In genomic region chr16:72897707-72898106, GRCh38 we compare ENCODE assay signal across 17 cellular contexts.
A peak's percentile ranks its signal among the peaks of the same experiment; 100 is the strongest.
DNase-seq lines count a peak whose midpoint lies in the region; TF ChIP-seq lines count a peak whose summit lies in the region.
"Had no signal": no experiment of that assay in that cellular context is flagged by ENCODE, and none has a peak within 500 bp of the region (broad histone marks: within the 10 kb centered on the region; RNA-seq: fewer than 3 reads in every experiment).

No MANE protein-coding gene starts in this region.

- no peak for TF ChIP-seq EP300 in esophagus muscularis mucosa (IDR thresholded peaks at IDR 0.05)

- H4K20me1 ChIP-seq in BLaER1 (no peaks in the 10 kb centered on the region), neural progenitor cell (ENCODE audit: low read depth) (no peaks in the 10 kb centered on the region)
- peaks cover 0 to 82% (median 0%) of the 10 kb centered on the region in 11 experiments; a peak in 5 of 22 replicates for H4K20me1 ChIP-seq in BLaER1 treated with 17β-estradiol and CSF1 and Interleukin-3, amounts not matched to agents 10 nM and 100 nM

- H3K27ac Mint-ChIP-seq in neural progenitor cell = peak overlapping the region; percentile 33
- H3K27ac Mint-ChIP-seq: B cell; CD4-positive, alpha-beta memory T cell had no signal

- WGBS in adrenal gland, 4 donors = 72 to 80% (median 76%) methylated on average over 6 of the region's 6 CpGs
- 99% methylated on average over 6 of the region's 6 CpGs for WGBS in esophagus muscularis mucosa

- no peaks in the 10 kb centered on the region for H3F3A ChIP-seq in neural progenitor cell (ENCODE audit: low read depth)

- H3K27me3 Mint-ChIP-seq in neural progenitor cell (ENCODE audit: insufficient read depth, low read depth) = peaks cover 8% of the 10 kb centered on the region
- H3K27me3 Mint-ChIP-seq: B cell had no signal

- no peaks in the 10 kb centered on the region for H3K9me3 ChIP-seq in BLaER1
- H3K9me3 ChIP-seq in BLaER1 treated with 17β-estradiol and CSF1 and Interleukin-3, amounts not matched to agents 10 nM and 100 nM (replicated peaks in 1 of 11) = no peaks in the 10 kb centered on the region
- H3K9me3 ChIP-seq in adrenal gland (replicated peaks in 1 of 3) = no peaks in the 10 kb centered on the region
- H3K9me3 ChIP-seq in neural progenitor cell (ENCODE audit: low read depth) = no peaks in the 10 kb centered on the region
- H3K9me3 ChIP-seq in esophagus muscularis mucosa = no peaks in the 10 kb centered on the region

- no peak for TF ChIP-seq POLR2A in adrenal gland (IDR thresholded peaks at IDR 0.05)
- TF ChIP-seq POLR2A in esophagus muscularis mucosa (IDR thresholded peaks at IDR 0.05; ENCODE audit: low read depth) = no peak

- H3K4me1 Mint-ChIP-seq in neural progenitor cell = peaks cover 49% of the 10 kb centered on the region
- H3K4me1 Mint-ChIP-seq: B cell; CD4-positive, alpha-beta memory T cell had no signal

- H3K4me3 Mint-ChIP-seq in neural progenitor cell = no peak overlapping the region
- H3K4me3 Mint-ChIP-seq: B cell; CD4-positive, alpha-beta memory T cell had no signal

- H3K4me3 ChIP-seq in BLaER1 (no peak overlapping the region), adrenal gland (no peak overlapping the region), neural progenitor cell (no peak overlapping the region), esophagus muscularis mucosa (no peak overlapping the region)
- no peak overlapping the region for H3K4me3 ChIP-seq in BLaER1 treated with 17β-estradiol and CSF1 and Interleukin-3, amounts not matched to agents 10 nM and 100 nM
- H3K4me3 ChIP-seq: GM23248 had no signal

- no peaks in the 10 kb centered on the region for H3K9me3 Mint-ChIP-seq in neural progenitor cell

- intact Hi-C loops in adrenal gland (cut with DNase I) = no loop called here
- intact Hi-C loops in esophagus muscularis mucosa (cut with DNase I) = no loop called here

- H3K79me2 ChIP-seq in neural progenitor cell (ENCODE audit: low read depth) = no peaks in the 10 kb centered on the region

- H3K4me1 ChIP-seq in BLaER1 (peaks cover 50% of the 10 kb centered on the region), adrenal gland (replicated peaks in 1 of 2) (peaks cover 4 to 15% of the 10 kb centered on the region in 2 donors), neural progenitor cell (peaks cover 26% of the 10 kb centered on the region), esophagus muscularis mucosa (peaks cover 9 to 17% (median 16%) of the 10 kb centered on the region in 4 donors)
- peaks cover 6 to 56% (median 36%) of the 10 kb centered on the region in 10 experiments; a peak in 18 of 20 replicates for H3K4me1 ChIP-seq in BLaER1 treated with 17β-estradiol and CSF1 and Interleukin-3, amounts not matched to agents 10 nM and 100 nM

- DNase-seq in adrenal gland (no peak), neural progenitor cell (ENCODE audit: low spot score) (no peak), nucleus accumbens (lab: John Stamatoyannopoulos, UW) (no peak), esophagus muscularis mucosa (ENCODE audit: extremely low spot score) (no peak)
- DNase-seq in activated T-cell treated with anti-CD3 and anti-CD28 coated beads, Interleukin-2, amount 50 U/mL, for 1 hour = no peak
- no peak for DNase-seq in activated CD4-positive, CD25-positive, alpha-beta regulatory T cell (lab: John Stamatoyannopoulos, UW)
- DNase-seq: C1 segment of cervical spinal cord; CD4-positive, alpha-beta memory T cell; COR-L47; DMS153; DND-41; GM23248; H7; HCEC 1CT had no signal

- TF ChIP-seq CTCF in adrenal gland (IDR thresholded peaks at IDR 0.05) = no peak
- no peak for TF ChIP-seq CTCF in neural progenitor cell (IDR thresholded peaks at IDR 0.05)
- TF ChIP-seq CTCF in esophagus muscularis mucosa (IDR thresholded peaks at IDR 0.05) = no peak

- H3K27ac ChIP-seq in BLaER1 (no peak overlapping the region), adrenal gland (peak overlapping the region; percentile 46 to 79 (median 49)), neural progenitor cell (no peak overlapping the region), esophagus muscularis mucosa (replicated peaks in 1 of 4) (no peak overlapping the region)
- H3K27ac ChIP-seq in BLaER1 treated with 17β-estradiol and CSF1 and Interleukin-3, amounts not matched to agents 10 nM and 100 nM = no peak overlapping the region
- H3K27ac ChIP-seq: GM23248 had no signal

- H3K36me3 ChIP-seq in BLaER1 (no peaks in the 10 kb centered on the region), adrenal gland (replicated peaks in 1 of 2) (no peaks in the 10 kb centered on the region), neural progenitor cell (no peaks in the 10 kb centered on the region), esophagus muscularis mucosa (peaks cover 0 to 5% (median 0%) of the 10 kb centered on the region in 4 donors)
- peaks cover 0 to 69% (median 0%) of the 10 kb centered on the region in 11 experiments; a peak in 3 of 22 replicates for H3K36me3 ChIP-seq in BLaER1 treated with 17β-estradiol and CSF1 and Interleukin-3, amounts not matched to agents 10 nM and 100 nM

- H3K27me3 ChIP-seq in BLaER1 (no peaks in the 10 kb centered on the region), adrenal gland (no peaks in the 10 kb centered on the region), neural progenitor cell (no peaks in the 10 kb centered on the region), esophagus muscularis mucosa (no peaks in the 10 kb centered on the region)
- H3K27me3 ChIP-seq in BLaER1 treated with 17β-estradiol and CSF1 and Interleukin-3, amounts not matched to agents 10 nM and 100 nM = no peaks in the 10 kb centered on the region

- H3K9ac ChIP-seq in BLaER1 (no peak overlapping the region), neural progenitor cell (no peak overlapping the region)
- no peak overlapping the region for H3K9ac ChIP-seq in BLaER1 treated with 17β-estradiol and CSF1 and Interleukin-3, amounts not matched to agents 10 nM and 100 nM
- H3K9ac ChIP-seq: GM23248 had no signal

- H3K4me2 ChIP-seq in BLaER1 (0 out of 2 replicates have a peak overlapping the region, but pooled peaks have one; percentile 57), neural progenitor cell (no peak overlapping the region)
- H3K4me2 ChIP-seq in BLaER1 treated with 17β-estradiol and CSF1 and Interleukin-3, amounts not matched to agents 10 nM and 100 nM = peak overlapping the region in 6 of 11 experiments; percentile 23 to 63 (median 43); a peak in 3 of 22 replicates

- peaks cover 12% of the 10 kb centered on the region for H3K36me3 Mint-ChIP-seq in neural progenitor cell
- H3K36me3 Mint-ChIP-seq: CD4-positive, alpha-beta memory T cell had no signal

- H2AFZ ChIP-seq in neural progenitor cell (replicated peaks) = no peak overlapping the region
- H2AFZ ChIP-seq: GM23248 had no signal

Comparison
In these comparisons a context has a peak if more than half of its experiments do, and no peak if none do; other contexts are left out.
1. H3K27ac ChIP-seq: peak in adrenal gland (5 of 5); none in BLaER1 (single experiment), BLaER1 treated with 17β-estradiol and CSF1 and Interleukin-3, amounts not matched to agents 10 nM and 100 nM (0 of 11), neural progenitor cell (single experiment) and esophagus muscularis mucosa (0 of 4).